ENCODE assay signal across 8 cellular contexts in the genomic region with DNA sequence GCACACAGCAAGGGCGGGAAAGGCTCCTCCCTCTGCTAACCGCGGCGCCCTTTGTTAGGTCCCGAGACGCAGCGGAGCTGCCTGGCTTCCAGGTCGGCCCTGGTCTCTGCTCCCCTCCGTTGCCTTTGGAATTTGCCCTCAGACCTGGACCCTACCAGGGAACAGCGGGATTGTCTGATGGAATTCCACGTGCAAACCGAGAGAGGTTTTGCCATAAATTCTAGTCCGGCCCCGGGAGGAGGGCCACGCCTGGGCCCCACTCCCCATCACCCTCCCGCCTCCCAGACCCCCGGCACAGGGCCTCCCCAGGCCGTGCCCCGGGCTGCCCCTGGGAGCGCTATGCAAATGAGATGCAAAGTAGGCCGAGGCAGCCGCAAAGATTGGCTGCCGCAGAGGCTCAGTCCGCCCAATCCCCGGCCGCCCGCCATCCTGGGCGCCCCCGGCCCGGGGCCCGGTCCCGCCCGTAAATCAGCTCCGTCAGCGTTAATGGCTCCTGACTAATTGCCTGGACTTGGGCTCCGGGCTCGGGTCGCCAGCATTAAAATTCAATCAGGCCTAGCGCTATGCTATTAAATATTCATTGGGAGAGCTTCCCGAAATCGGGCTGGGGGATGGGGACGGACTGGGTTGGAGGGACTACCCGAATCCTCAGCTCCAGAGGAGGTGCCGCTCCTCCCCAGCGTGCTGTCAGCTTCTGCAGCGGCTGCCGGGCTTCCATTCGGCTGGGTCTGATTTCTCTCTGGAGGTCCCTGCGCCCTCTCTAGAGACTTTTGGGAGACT. TPM values are rescaled to one million over a fixed set of nuclear protein-coding genes. Genes with fewer than 3 reads are reported as not detected.
DNase-seq lines count a peak whose midpoint lies in the region; ATAC-seq and TF ChIP-seq lines count a peak whose summit lies in the region.

No MANE protein-coding gene starts in this region.

- TF ChIP-seq POLR2A in esophagus muscularis mucosa (IDR thresholded peaks at IDR 0.05; ENCODE audit: low read depth) (no peak), thyroid gland (IDR thresholded peaks at IDR 0.05) (no peak), adrenal gland (IDR thresholded peaks at IDR 0.05) (no peak)

- ATAC-seq in omental fat pad (ENCODE audit: low FRiP score), result peak; percentile 81

- peak overlapping the region; percentile 50 for H3K4me3 ChIP-seq in Caco-2 (ENCODE audit: low read depth, low read length)
- peak overlapping the region; percentile 54 for H3K4me3 ChIP-seq in NT2/D1 (ENCODE audit: insufficient read length, low read depth)
- H3K4me3 ChIP-seq in esophagus muscularis mucosa, result peak overlapping the region; percentile 35 to 53 (median 44)
- H3K4me3 ChIP-seq in thyroid gland (replicated peaks in 1 of 3), result no peak overlapping the region
- peak overlapping the region in 1 of 4 donors; percentile 41 for H3K4me3 ChIP-seq in adrenal gland

- TF ChIP-seq EP300 in esophagus muscularis mucosa (IDR thresholded peaks at IDR 0.05), result no peak

- H3K36me3 Mint-ChIP-seq in Caco-2 (ENCODE audit: insufficient read depth, unreplicated experiment), result peaks cover 9% of the 10 kb centered on the region

- WGBS in esophagus muscularis mucosa, result 17% methylated on average over 13 of the region's 49 CpGs
- WGBS in thyroid gland, 2 donors, result 9 to 24% methylated on average over 8 to 21 of the region's 49 CpGs
- WGBS in adrenal gland, 4 donors, result 3 to 26% (median 21%) methylated on average over 5 to 49 of the region's 49 CpGs

- peak; percentile 88 to 91 for DNase-seq in Caco-2
- peak; percentile 80 for DNase-seq in NT2/D1 (ENCODE audit: low read depth, low spot score)
- DNase-seq in esophagus muscularis mucosa (ENCODE audit: extremely low spot score), result no peak
- DNase-seq in omental fat pad (ENCODE audit: low spot score), result no peak
- DNase-seq in thyroid gland, result no peak
- no peak for DNase-seq in dedifferentiated amniotic fluid mesenchymal stem cell (ENCODE audit: extremely low spot score)
- DNase-seq in hepatic stellate cell (ENCODE audit: low spot score), result no peak
- DNase-seq in adrenal gland, result no peak

- BruUV-seq in Caco-2 (replicated peaks; lab: Mats Ljungman, UMichigan), result no TSS peak

- no peaks in the 10 kb centered on the region for H3K9me3 Mint-ChIP-seq in Caco-2 (ENCODE audit: unreplicated experiment)

- H3K27me3 Mint-ChIP-seq in Caco-2 (ENCODE audit: insufficient read depth, unreplicated experiment), result no peaks in the 10 kb centered on the region

- peaks cover 22% of the 10 kb centered on the region for H3K4me1 Mint-ChIP-seq in Caco-2 (ENCODE audit: low read depth, unreplicated experiment)

- TF ChIP-seq CTCF in Caco-2 (IDR thresholded peaks at IDR 0.05; ENCODE audit: insufficient read depth in 1 of 2, low read depth in 1 of 2, low read length in 1 of 2, severe bottlenecking in 1 of 2, unreplicated experiment in 1 of 2) (no peak), esophagus muscularis mucosa (IDR thresholded peaks at IDR 0.05) (no peak), omental fat pad (IDR thresholded peaks at IDR 0.05) (no peak), thyroid gland (IDR thresholded peaks at IDR 0.05) (no peak), adrenal gland (IDR thresholded peaks at IDR 0.05) (no peak)

- H3K36me3 ChIP-seq in Caco-2 (ENCODE audit: control insufficient read depth, insufficient read depth, low read length), result no peaks in the 10 kb centered on the region
- H3K36me3 ChIP-seq in NT2/D1 (ENCODE audit: insufficient read depth, insufficient read length, low read length), result no peaks in the 10 kb centered on the region
- no peaks in the 10 kb centered on the region for H3K36me3 ChIP-seq in esophagus muscularis mucosa
- H3K36me3 ChIP-seq in thyroid gland, result no peaks in the 10 kb centered on the region
- H3K36me3 ChIP-seq in adrenal gland (replicated peaks in 1 of 2), result no peaks in the 10 kb centered on the region

- H3K27ac Mint-ChIP-seq in Caco-2 (ENCODE audit: unreplicated experiment), result peak overlapping the region; percentile 75

- H3K4me1 ChIP-seq in Caco-2, result peaks cover 35% of the 10 kb centered on the region
- peaks cover 28% of the 10 kb centered on the region for H3K4me1 ChIP-seq in NT2/D1 (ENCODE audit: insufficient read depth, insufficient read length)
- peaks cover 18 to 26% (median 23%) of the 10 kb centered on the region in 4 donors for H3K4me1 ChIP-seq in esophagus muscularis mucosa
- peaks cover 13 to 19% of the 10 kb centered on the region in 2 donors for H3K4me1 ChIP-seq in thyroid gland
- peaks cover 3 to 10% of the 10 kb centered on the region in 2 donors for H3K4me1 ChIP-seq in adrenal gland (replicated peaks in 1 of 2)

- H3K9ac ChIP-seq in NT2/D1 (ENCODE audit: insufficient read length, low read depth), result peak overlapping the region; percentile 90

- H3K9me3 ChIP-seq in Caco-2 (no peaks in the 10 kb centered on the region), NT2/D1 (ENCODE audit: insufficient read depth, low read length) (no peaks in the 10 kb centered on the region), esophagus muscularis mucosa (no peaks in the 10 kb centered on the region), thyroid gland (no peaks in the 10 kb centered on the region), adrenal gland (replicated peaks in 1 of 3) (no peaks in the 10 kb centered on the region)

- intact Hi-C loops in Caco-2 (cut with micrococcal nuclease; ENCODE audit: unreplicated experiment) (loop anchor here (1.0 kb wide), 1 partner anchor 16 kb away; a partner anchor contains a TSS), esophagus muscularis mucosa (cut with DNase I) (no loop called here), thyroid gland (cut with DNase I) (no loop called here), adrenal gland (cut with DNase I) (no loop called here)

- POLR2A ChIA-PET in Caco-2 (lab: Charles Lee), result interaction anchor here (0.6 to 1.0 kb wide), 4 partner anchors 16 to 27 kb away, joined by 4 to 6 read pairs (median 4); a partner anchor contains a TSS

- no peak overlapping the region for H3K27ac ChIP-seq in esophagus muscularis mucosa (replicated peaks in 1 of 4)
- H3K27ac ChIP-seq in thyroid gland, result no peak overlapping the region
- no peak overlapping the region for H3K27ac ChIP-seq in adrenal gland

- no peaks in the 10 kb centered on the region for H3K27me3 ChIP-seq in Caco-2 (replicated peaks; ENCODE audit: control insufficient read depth, insufficient read depth, low read length)
- peaks cover 13% of the 10 kb centered on the region for H3K27me3 ChIP-seq in NT2/D1 (ENCODE audit: insufficient read depth, insufficient read length)
- H3K27me3 ChIP-seq in esophagus muscularis mucosa, result peaks cover 0 to 68% (median 12%) of the 10 kb centered on the region in 4 donors
- peaks cover 12% of the 10 kb centered on the region for H3K27me3 ChIP-seq in thyroid gland
- H3K27me3 ChIP-seq in adrenal gland, result peaks cover 12% of the 10 kb centered on the region

- CTCF ChIA-PET in Caco-2 (lab: Charles Lee), result interaction anchor here (1.1 to 2.9 kb wide), 7 partner anchors 11 to 161 kb away, joined by 3 to 21 read pairs (median 11); no protein-coding TSS in a partner anchor

- peak overlapping the region; percentile 68 for H3K4me3 Mint-ChIP-seq in Caco-2 (ENCODE audit: unreplicated experiment)

RNA-seq across cellular contexts. Expression of a gene that starts 15.6 kb away (rescaled TPM):
- 3.5 and 3.6 TPM in 2 replicates for total RNA-seq in Caco-2 (2022)
- under 1 TPM; 0.23 to 0.42 (median 0.36) TPM for total RNA-seq in esophagus muscularis mucosa
- under 1 TPM in 3 of 4 donors, not detected in 1; 0.24 to 0.63 (median 0.63) TPM for total RNA-seq in omental fat pad
- total RNA-seq in thyroid gland, result 1 to 10 TPM in 2 of 4 donors, under 1 TPM in 2; 0.45 to 1.6 (median 1.1) TPM
- total RNA-seq in adrenal gland, result under 1 TPM in 7 of 8 donors, not detected in 1; 0.23 to 0.32 (median 0.26) TPM
- polyA plus RNA-seq in adrenal gland, result under 1 TPM; 0.04 to 0.17 (median 0.16) TPM

RNA-seq across cellular contexts. Expression of a gene that starts 23.8 kb away (rescaled TPM):
- not detected in 2 replicates for total RNA-seq in Caco-2 (2022)
- total RNA-seq in esophagus muscularis mucosa, result not detected
- total RNA-seq in omental fat pad, result not detected
- total RNA-seq in thyroid gland, result not detected
- under 1 TPM in 1 of 8 donors, not detected in 7; 0.41 TPM for total RNA-seq in adrenal gland
- polyA plus RNA-seq in adrenal gland, result under 1 TPM in 1 of 3 donors, not detected in 2; 0.24 TPM

RNA-seq across cellular contexts. Expression of a gene that starts 43.2 kb away (rescaled TPM):
- total RNA-seq in Caco-2 (2022) (0.74 TPM in 1 of 2 replicates, not detected in the other), esophagus muscularis mucosa (100 to 1,000 TPM; 124 to 149 (median 125) TPM), omental fat pad (100 to 1,000 TPM in 3 of 4 donors, 10 to 100 TPM in 1; 69.3 to 593 (median 113) TPM), thyroid gland (100 to 1,000 TPM in 2 of 4 donors, 10 to 100 TPM in 2; 61.9 to 133 (median 84.2) TPM), adrenal gland (100 to 1,000 TPM in 1 of 8 donors, 10 to 100 TPM in 7; 33.6 to 117 (median 52.4) TPM)
- polyA plus RNA-seq in adrenal gland, result 10 to 100 TPM in 2 of 3 donors, 1 to 10 TPM in 1; 7.8 to 29.4 (median 27.6) TPM

Comparison
In these comparisons a context has a peak if more than half of its experiments do, and no peak if none do; other contexts are left out.
1. DNase-seq: peak in Caco-2 (2 of 2) and NT2/D1 (single experiment); none in esophagus muscularis mucosa (single experiment), omental fat pad (single experiment), thyroid gland (0 of 2), dedifferentiated amniotic fluid mesenchymal stem cell (single experiment), hepatic stellate cell (single experiment) and adrenal gland (0 of 7).
2. H3K4me3 ChIP-seq: peak in Caco-2 (single experiment), NT2/D1 (single experiment) and esophagus muscularis mucosa (4 of 4); none in thyroid gland (0 of 3).
3. RNA of a gene that starts 43.2 kb away (total RNA-seq): 124 to 149 TPM in esophagus muscularis mucosa, 69.3 to 593 TPM in omental fat pad, 61.9 to 133 TPM in thyroid gland and 33.6 to 117 TPM in adrenal gland; 0.74 TPM in Caco-2; every median in the first group is over 10 times any median in the second.